ENCODE assay signal across 8 cellular contexts in genomic region chr20:34676642-34677373, GRCh38. TPM values are rescaled to one million over a fixed set of nuclear protein-coding genes. Genes with fewer than 3 reads are reported as not detected.
DNase-seq lines count a peak whose midpoint lies in the region; ATAC-seq, FAIRE-seq and TF ChIP-seq lines count a peak whose summit lies in the region.

TSS of gene PIGU (minus strand) at chr20:34677092. CDS start at chr20:34677085, 7 bp downstream.

- H3K27me3 ChIP-seq in adrenal gland: no peaks in the 10 kb centered on the region
- H3K27me3 ChIP-seq in heart right ventricle: no peaks in the 10 kb centered on the region

- ATAC-seq in HG02840 (IDR thresholded peaks at IDR 0.05; ENCODE audit: low FRiP score, unreplicated experiment) (peak; percentile 83), T-cell (replicated peaks in 1 of 4) (peak; percentile 95 to 99 (median 98)), heart right ventricle (peak; percentile 100)

- DNase-seq in GM12891 (ENCODE audit: insufficient read length, low spot score): peak; percentile 86
- DNase-seq in NCI-H1436 treated with DMSO at 0.1 percent for 48 hours (lab: John Stamatoyannopoulos, UW): peak; percentile 66
- DNase-seq in T-cell: peak; percentile 89 to 98 (median 96)
- peak; percentile 95 to 97 (median 95) for DNase-seq in adrenal gland
- DNase-seq in heart right ventricle: peak; percentile 94 to 95
- peak; percentile 99 for DNase-seq in posterior vena cava (ENCODE audit: low spot score)
- DNase-seq in ureter (ENCODE audit: low spot score): peak; percentile 96

- peaks cover 18 to 25% (median 19%) of the 10 kb centered on the region in 3 donors for H3K4me1 Mint-ChIP-seq in T-cell

- WGBS in adrenal gland, 4 donors: 0 to 1% (median 1%) methylated on average over 25 to 64 of the region's 64 CpGs
- 0% methylated on average over 64 of the region's 64 CpGs for WGBS in heart right ventricle, 2 donors

- TF ChIP-seq POLR2A in GM12891 (IDR thresholded peaks at IDR 0.05; ENCODE audit: low read depth, low read length) (peak; percentile 90), adrenal gland (IDR thresholded peaks at IDR 0.05) (peak; percentile 1 to 74)

- H3K9me3 Mint-ChIP-seq in T-cell: no peaks in the 10 kb centered on the region

- H3K4me3 ChIP-seq in adrenal gland: peak within 1 kb of the TSS in 3 of 4 donors; percentile 75 to 90 (median 83)
- peak within 1 kb of the TSS; percentile 50 to 84 (median 76) for H3K4me3 ChIP-seq in heart right ventricle

- H3K27ac Mint-ChIP-seq in T-cell: peak within 1 kb of the TSS; percentile 88 to 90

- H3K4me3 Mint-ChIP-seq in T-cell: peak within 1 kb of the TSS; percentile 93 to 95 (median 94)

- H3K9me3 ChIP-seq in adrenal gland (replicated peaks in 1 of 3) (no peaks in the 10 kb centered on the region), heart right ventricle (no peaks in the 10 kb centered on the region)

- intact Hi-C loops in adrenal gland (cut with DNase I) (no loop called here), heart right ventricle (cut with DNase I) (loop anchor here in 4 of 10 donors (1.0 to 5.0 kb wide), 4 partner anchors 27 to 70 kb away; partner anchors contain the start of gene TP53INP2 (in 2 of the 4)), posterior vena cava (cut with DNase I) (no loop called here)

- no peaks in the 10 kb centered on the region for H3K27me3 Mint-ChIP-seq in T-cell

- H3K27ac ChIP-seq in adrenal gland (peak within 1 kb of the TSS in 4 of 5 donors; percentile 66 to 84 (median 76)), heart right ventricle (peak within 1 kb of the TSS in 9 of 10 donors; percentile 53 to 89 (median 79))

- POLR2A ChIA-PET in T-cell (lab: Charles Lee): interaction anchor here (0.5 to 1.0 kb wide), 4 partner anchors 27 to 136 kb away, joined by 3 to 16 read pairs (median 4); partner anchors contain the start of gene TP53INP2 (in 2 of the 2)

- peak; percentile 100 for FAIRE-seq in GM12891 (lab: Jason Lieb, UNC)

- H3K36me3 ChIP-seq in adrenal gland (replicated peaks in 1 of 2) (no peaks in the 10 kb centered on the region), heart right ventricle (no peaks in the 10 kb centered on the region)

- peaks cover 4 to 14% of the 10 kb centered on the region in 2 donors for H3K4me1 ChIP-seq in adrenal gland (replicated peaks in 1 of 2)
- H3K4me1 ChIP-seq in heart right ventricle: peaks cover 0 to 20% (median 11%) of the 10 kb centered on the region in 9 donors

- TF ChIP-seq CTCF in adrenal gland (IDR thresholded peaks at IDR 0.05): peak in 5 of 6 experiments; percentile 10 to 46 (median 29)
- TF ChIP-seq CTCF in heart right ventricle (IDR thresholded peaks at IDR 0.05): peak in 7 of 9 donors; percentile 20 to 60 (median 32)

- peaks cover 3% of the 10 kb centered on the region for H3K36me3 Mint-ChIP-seq in T-cell

- CTCF ChIA-PET in T-cell (lab: Charles Lee): interaction anchor here in 1 of 2 donors (1.4 to 1.5 kb wide), 2 partner anchors 27 to 31 kb away, joined by 3 read pairs; partner anchors contain the start of gene TP53INP2

TF ChIP-seq in GM12891, 5 proteins besides CTCF, POLR2A, EP300 and RAD21:
- TF ChIP-seq SPI1 (IDR thresholded peaks at IDR 0.05; ENCODE audit: low read depth, low read length) (no peak), POU2F2 (IDR thresholded peaks at IDR 0.05; ENCODE audit: low read depth, low read length) (peak; percentile 41; the same call in 1 of the 2 replicates), POLR2AphosphoS5 (IDR thresholded peaks at IDR 0.05; ENCODE audit: low read depth, low read length) (peak; percentile 76), TAF1 (IDR thresholded peaks at IDR 0.05; ENCODE audit: low read depth, low read length) (peak; percentile 80), PAX5 (IDR thresholded peaks at IDR 0.05; ENCODE audit: insufficient read depth, low read length, severe bottlenecking) (peak; percentile 89)

RNA-seq across cellular contexts. Expression of gene PIGU, which starts in this region (rescaled TPM):
- polyA plus RNA-seq in GM12891 (2012; ENCODE audit: low read depth, missing spikeins): 13.6 TPM
- total RNA-seq in T-cell (10 to 100 TPM in 4 of 5 donors, 1 to 10 TPM in 1; 8.6 to 17.1 (median 13.6) TPM), adrenal gland (10 to 100 TPM; 19.6 to 33.7 (median 22.1) TPM), heart right ventricle (10 to 100 TPM; 11.0 to 20.4 (median 14.1) TPM), posterior vena cava (10 to 100 TPM in 1 of 2 donors, 1 to 10 TPM in 1; 9.6 to 10.7 TPM), ureter (33.5 TPM)
- polyA plus RNA-seq in adrenal gland (10 to 100 TPM; 16.8 to 64.1 (median 25.7) TPM), heart right ventricle (10 to 100 TPM; 18.6 to 23.8 TPM)

Comparison
In these comparisons a context has a peak if more than half of its experiments do, and no peak if none do; other contexts are left out.
1. Peak in every context shown above with its lines: DNase-seq, ATAC-seq, H3K4me3 ChIP-seq and H3K27ac ChIP-seq.